Comparison of ENCODE assay signal across 24 cellular contexts in the genomic region with DNA sequence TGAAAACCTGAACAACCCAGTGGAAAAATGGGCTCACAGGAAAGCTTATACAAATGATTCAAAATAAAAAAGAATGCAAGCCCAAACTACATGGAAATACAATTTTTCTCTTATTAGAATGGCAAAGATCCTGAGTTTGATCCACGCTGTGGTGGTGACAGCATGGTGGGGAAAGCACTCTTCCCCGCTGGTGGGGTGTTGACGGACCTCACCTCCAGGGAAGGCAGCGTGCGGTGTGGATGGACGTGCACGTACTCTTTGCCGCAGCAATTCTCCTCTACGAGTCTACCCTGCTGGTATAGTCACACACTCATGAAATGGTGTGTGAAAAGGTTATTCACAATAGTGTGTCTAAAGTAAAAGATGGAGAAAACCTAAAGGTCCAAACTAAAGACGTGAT. TPM values are rescaled to one million over a fixed set of nuclear protein-coding genes. Genes with fewer than 3 reads are reported as not detected.
A peak's percentile ranks its signal among the peaks of the same experiment; 100 is the strongest.
DNase-seq lines count a peak whose midpoint lies in the region; ATAC-seq, FAIRE-seq and TF ChIP-seq lines count a peak whose summit lies in the region.
"Had no signal": no experiment of that assay in that cellular context is flagged by ENCODE, and none has a peak within 500 bp of the region (broad histone marks: within the 10 kb centered on the region; RNA-seq: fewer than 3 reads in every experiment).

No MANE protein-coding gene starts in this region.

- peak overlapping the region; percentile 80 for H2AFZ ChIP-seq in OCI-LY3 (ENCODE audit: low read depth, low read length)
- no peak overlapping the region for H2AFZ ChIP-seq in osteoblast (ENCODE audit: low read length)
- H2AFZ ChIP-seq in HepG2 (ENCODE audit: low read length): no peak overlapping the region
- H2AFZ ChIP-seq: GM23248 had no signal

- H3K4me2 ChIP-seq in OCI-LY3 (ENCODE audit: low read length) (peak overlapping the region; percentile 50), osteoblast (ENCODE audit: insufficient read depth, low read length) (no peak overlapping the region), HepG2 (ENCODE audit: low read depth, low read length) (no peak overlapping the region)

- H3K36me3 ChIP-seq in OCI-LY3 (replicated peaks; ENCODE audit: low read depth, low read length): no peaks in the 10 kb centered on the region
- no peaks in the 10 kb centered on the region for H3K36me3 ChIP-seq in colonic mucosa
- no peaks in the 10 kb centered on the region for H3K36me3 ChIP-seq in osteoblast (ENCODE audit: insufficient read depth, low read length)
- no peaks in the 10 kb centered on the region for H3K36me3 ChIP-seq in HepG2 (replicated peaks in 1 of 2; ENCODE audit: control insufficient read depth in 1 of 2, insufficient read depth in 2 of 2, low read length in 2 of 2)

- no peaks in the 10 kb centered on the region for H4K20me1 ChIP-seq in OCI-LY3 (ENCODE audit: insufficient read depth, low read length)
- no peaks in the 10 kb centered on the region for H4K20me1 ChIP-seq in osteoblast (ENCODE audit: insufficient read depth, low read length)
- no peaks in the 10 kb centered on the region for H4K20me1 ChIP-seq in HepG2 (ENCODE audit: insufficient read depth, low read length)

- H3K27ac ChIP-seq in 22Rv1 (peak overlapping the region; percentile 97), OCI-LY3 (ENCODE audit: low read length) (no peak overlapping the region), colonic mucosa (peak overlapping the region; percentile 85), osteoblast (ENCODE audit: low read depth, low read length) (no peak overlapping the region), HepG2 (ENCODE audit: extremely low read length, insufficient read depth, low read length) (no peak overlapping the region)
- H3K27ac ChIP-seq: GM23248 had no signal

- TF ChIP-seq CTCF in 22Rv1 (IDR thresholded peaks at IDR 0.05) (no peak), OCI-LY3 (IDR thresholded peaks at IDR 0.05; ENCODE audit: low read depth, low read length) (no peak), colonic mucosa (IDR thresholded peaks at IDR 0.05) (no peak), osteoblast (IDR thresholded peaks at IDR 0.05; ENCODE audit: extremely low read depth, low read depth, low read length) (no peak), HepG2 (CRISPR knock-in tag; IDR thresholded peaks at IDR 0.05) (no peak)

- BruUV-seq in HepG2 (replicated peaks; lab: Mats Ljungman, UMichigan): no TSS peak

- TF ChIP-seq EP300 in HepG2 (IDR thresholded peaks at IDR 0.05; ENCODE audit: low read depth in 2 of 2, low read length in 2 of 2) (no peak), HepG2 (CRISPR knock-in tag; IDR thresholded peaks at IDR 0.05; ENCODE audit: borderline replicate concordance) (no peak)

- no peak for FAIRE-seq in HepG2 (lab: Jason Lieb, UNC)
- FAIRE-seq: D721Med, GM18507 had no signal

- H3K79me2 ChIP-seq in OCI-LY3 (ENCODE audit: low read length) (no peaks in the 10 kb centered on the region), osteoblast (ENCODE audit: insufficient read depth, low read length) (no peaks in the 10 kb centered on the region), HepG2 (ENCODE audit: insufficient read depth, low read length) (no peaks in the 10 kb centered on the region)

- CTCF ChIA-PET in HepG2 (lab: Yijun Ruan, JAX; ENCODE audit: low intra/inter-chr PET ratio, low total read pairs): no interaction called here

- no peak for TF ChIP-seq POLR2A in HepG2 (IDR thresholded peaks at IDR 0.05; ENCODE audit: insufficient read depth in 1 of 2, low read depth in 2 of 2, low read length in 2 of 2)

- POLR2A ChIA-PET in HepG2 (lab: Yijun Ruan, JAX): no interaction called here

- DNase-seq in colonic mucosa: no peak
- peak; percentile 19 for DNase-seq in osteoblast (ENCODE audit: insufficient read length, low spot score, missing footprints)
- no peak for DNase-seq in HepG2 (ENCODE audit: low spot score)
- DNase-seq in G401 (ENCODE audit: low spot score): no peak
- DNase-seq in Right ventricle myocardium inferior (ENCODE audit: missing footprints): no peak
- DNase-seq: 8988T, GM23248, H9, Karpas-422, NCI-H1092, NCI-H1436, NCI-H187, NCI-H345, NCI-H510A treated with DMSO at 0.1 percent for 48 hours, NCI-H748 treated with DMSO at 0.1 percent for 48 hours, RPMI8226, SHP77 had no signal

- H3K27me3 ChIP-seq in OCI-LY3 (ENCODE audit: low read depth, low read length) (no peaks in the 10 kb centered on the region), colonic mucosa (no peaks in the 10 kb centered on the region), osteoblast (ENCODE audit: insufficient read depth, low read length) (no peaks in the 10 kb centered on the region), HepG2 (ENCODE audit: control insufficient read depth in 1 of 2, insufficient read depth in 2 of 2, low read length in 2 of 2) (0 out of 5 replicates have a peak, but pooled peaks cover 0 to 8% of the 10 kb centered on the region in 2 experiments)

- intact Hi-C loops in colonic mucosa (cut with DNase I): no loop called here
- intact Hi-C loops in HepG2 (cut with micrococcal nuclease; ENCODE audit: unreplicated experiment): loop anchor here (10.0 kb wide), 1 partner anchor 288 kb away; no protein-coding TSS in a partner anchor
- intact Hi-C loops in Right ventricle myocardium inferior (cut with DNase I): loop anchor here (5.0 to 10.0 kb wide), 2 partner anchors 185 to 288 kb away; no protein-coding TSS in a partner anchor

- H3K9ac ChIP-seq in OCI-LY3 (ENCODE audit: low read length) (no peak overlapping the region), colonic mucosa (ENCODE audit: low read depth in 2 of 2, low read length in 2 of 2) (peak overlapping the region in 1 of 2 donors; percentile 84), HepG2 (ENCODE audit: insufficient read depth, low read depth, low read length) (no peak overlapping the region)
- H3K9ac ChIP-seq: GM23248 had no signal

- no peak for TF ChIP-seq RAD21 in HepG2 (CRISPR knock-in tag; IDR thresholded peaks at IDR 0.05)

- H3K4me3 ChIP-seq in OCI-LY3 (ENCODE audit: low read length): peak overlapping the region; percentile 48
- H3K4me3 ChIP-seq in colonic mucosa: peak overlapping the region; percentile 14
- no peak overlapping the region for H3K4me3 ChIP-seq in osteoblast (ENCODE audit: insufficient read depth, low read length)
- H3K4me3 ChIP-seq in HepG2 (replicated peaks in 1 of 3; ENCODE audit: insufficient read depth in 1 of 3, low read depth in 2 of 3, low read length in 3 of 3): no peak overlapping the region
- H3K4me3 ChIP-seq: GM23248 had no signal

- peaks cover 6% of the 10 kb centered on the region for H3K4me1 ChIP-seq in OCI-LY3 (ENCODE audit: low read length)
- peaks cover 8% of the 10 kb centered on the region for H3K4me1 ChIP-seq in colonic mucosa
- H3K4me1 ChIP-seq in osteoblast (ENCODE audit: insufficient read depth, low read length): no peaks in the 10 kb centered on the region
- no peaks in the 10 kb centered on the region for H3K4me1 ChIP-seq in HepG2 (ENCODE audit: insufficient read depth, low read length)

- no peaks in the 10 kb centered on the region for H3K9me3 ChIP-seq in OCI-LY3 (ENCODE audit: insufficient read depth, low read length)
- H3K9me3 ChIP-seq in colonic mucosa: no peaks in the 10 kb centered on the region
- H3K9me3 ChIP-seq in osteoblast (ENCODE audit: low read depth, low read length): no peaks in the 10 kb centered on the region
- H3K9me3 ChIP-seq in HepG2 (ENCODE audit: low read length): no peaks in the 10 kb centered on the region

- in situ Hi-C loops in HepG2 (cut with HindIII; ENCODE audit: extremely low pct_ligation_motif_present, low pct_unique_long_range_greater_than_20kb): no loop called here
- in situ Hi-C loops in G401 (cut with HindIII; ENCODE audit: low sequenced_read_pairs): no loop called here

- no peak for ATAC-seq in HepG2
- no peak for ATAC-seq in HG03442 (IDR thresholded peaks at IDR 0.05; ENCODE audit: unreplicated experiment)
- no peak for ATAC-seq in Right ventricle myocardium inferior

- WGBS in HepG2 (ENCODE audit: low lambda C conversion rate): 60% methylated on average over 10 of the region's 10 CpGs

RNA-seq across cellular contexts. Expression of a gene that starts 5.9 kb away (rescaled TPM):
- total RNA-seq in colonic mucosa: 10 to 100 TPM; 34.3 to 38.7 TPM
- total RNA-seq in osteoblast: 12.4 and 18.1 TPM in 2 replicates
- total RNA-seq in HepG2 (2016; rRNA removed; fragmentation: Illumina TruSeq; extraction: Trizol): 18.9 and 19.4 TPM in 2 replicates
- 5.7 and 6.2 TPM in 2 replicates for total RNA-seq in HepG2 (2016; cell fraction: cytosol; rRNA removed; fragmentation: Illumina TruSeq; extraction: Trizol; ENCODE audit: low read depth)
- 20.1 and 22.7 TPM in 2 replicates for total RNA-seq in HepG2 (2016; cell fraction: insoluble cytoplasmic fraction; rRNA removed; fragmentation: Illumina TruSeq; extraction: Trizol)
- 10.4 and 12.0 TPM in 2 replicates for total RNA-seq in HepG2 (2016; cell fraction: membrane; rRNA removed; fragmentation: Illumina TruSeq; extraction: Trizol)
- total RNA-seq in HepG2 (2016; cell fraction: nucleus; rRNA removed; fragmentation: Illumina TruSeq; extraction: Trizol): 19.0 and 23.1 TPM in 2 replicates
- 8.2 and 8.4 TPM in 2 replicates for polyA plus RNA-seq in HepG2 (2011; rRNA removed)
- polyA plus RNA-seq in HepG2 (2011; cell fraction: cytosol; rRNA removed): 2.3 and 4.2 TPM in 2 replicates
- polyA plus RNA-seq in HepG2 (2011; cell fraction: nucleus; rRNA removed): 10.7 and 13.1 TPM in 2 replicates
- polyA plus RNA-seq in HepG2 (2012): 12.0 and 13.8 TPM in 2 replicates
- 4.5 and 6.5 TPM in 2 replicates for polyA plus RNA-seq in HepG2 (2016; cell fraction: cytosol; fragmentation: Illumina TruSeq; extraction: Trizol; ENCODE audit: low read depth)
- polyA plus RNA-seq in HepG2 (2016; cell fraction: insoluble cytoplasmic fraction; fragmentation: Illumina TruSeq; extraction: Trizol; ENCODE audit: low read depth): 12.0 and 13.7 TPM in 2 replicates
- 7.0 and 7.5 TPM in 2 replicates for polyA plus RNA-seq in HepG2 (2016; cell fraction: membrane; fragmentation: Illumina TruSeq; extraction: Trizol; ENCODE audit: low read depth)
- polyA plus RNA-seq in HepG2 (2016; cell fraction: nucleus; fragmentation: Illumina TruSeq; extraction: Trizol; ENCODE audit: insufficient read depth, low read depth): 22.7 and 27.8 TPM in 2 replicates
- polyA minus RNA-seq in HepG2 (2011; rRNA and poly(A)+ RNA removed; ENCODE audit: low replicate concordance): 0.80 and 9.4 TPM in 2 replicates
- 7.9 and 8.4 TPM in 2 replicates for polyA minus RNA-seq in HepG2 (2011; cell fraction: cytosol; rRNA and poly(A)+ RNA removed)
- 19.1 and 29.2 TPM in 2 replicates for polyA minus RNA-seq in HepG2 (2011; cell fraction: nucleus; rRNA and poly(A)+ RNA removed)
- total RNA-seq in G401 (2014; rRNA removed; shearing (Covaris generic)): 33.0 and 37.9 TPM in 2 replicates
- total RNA-seq in Right ventricle myocardium inferior: 14.7 TPM

RNA-seq across cellular contexts. Expression of a gene that starts 32.0 kb away (rescaled TPM):
- 10 to 100 TPM; 51.6 to 88.1 TPM for total RNA-seq in colonic mucosa
- total RNA-seq in osteoblast: not detected in 2 replicates
- total RNA-seq in HepG2 (2016; rRNA removed; fragmentation: Illumina TruSeq; extraction: Trizol): not detected in 2 replicates
- not detected in 2 replicates for total RNA-seq in HepG2 (2016; cell fraction: cytosol; rRNA removed; fragmentation: Illumina TruSeq; extraction: Trizol; ENCODE audit: low read depth)
- total RNA-seq in HepG2 (2016; cell fraction: insoluble cytoplasmic fraction; rRNA removed; fragmentation: Illumina TruSeq; extraction: Trizol): not detected in 2 replicates
- total RNA-seq in HepG2 (2016; cell fraction: membrane; rRNA removed; fragmentation: Illumina TruSeq; extraction: Trizol): not detected in 2 replicates
- total RNA-seq in HepG2 (2016; cell fraction: nucleus; rRNA removed; fragmentation: Illumina TruSeq; extraction: Trizol): not detected in 2 replicates
- not detected in 2 replicates for polyA plus RNA-seq in HepG2 (2011; rRNA removed)
- not detected in 2 replicates for polyA plus RNA-seq in HepG2 (2011; cell fraction: cytosol; rRNA removed)
- polyA plus RNA-seq in HepG2 (2011; cell fraction: nucleus; rRNA removed): not detected in 2 replicates
- polyA plus RNA-seq in HepG2 (2012): not detected in 2 replicates
- not detected in 2 replicates for polyA plus RNA-seq in HepG2 (2016; cell fraction: cytosol; fragmentation: Illumina TruSeq; extraction: Trizol; ENCODE audit: low read depth)
- not detected in 2 replicates for polyA plus RNA-seq in HepG2 (2016; cell fraction: insoluble cytoplasmic fraction; fragmentation: Illumina TruSeq; extraction: Trizol; ENCODE audit: low read depth)
- polyA plus RNA-seq in HepG2 (2016; cell fraction: membrane; fragmentation: Illumina TruSeq; extraction: Trizol; ENCODE audit: low read depth): not detected in 2 replicates
- polyA plus RNA-seq in HepG2 (2016; cell fraction: nucleus; fragmentation: Illumina TruSeq; extraction: Trizol; ENCODE audit: insufficient read depth, low read depth): not detected in 2 replicates
- polyA minus RNA-seq in HepG2 (2011; rRNA and poly(A)+ RNA removed; ENCODE audit: low replicate concordance): not detected in 2 replicates
- not detected in 2 replicates for polyA minus RNA-seq in HepG2 (2011; cell fraction: cytosol; rRNA and poly(A)+ RNA removed)
- polyA minus RNA-seq in HepG2 (2011; cell fraction: nucleus; rRNA and poly(A)+ RNA removed): not detected in 2 replicates
- not detected in 2 replicates for total RNA-seq in G401 (2014; rRNA removed; shearing (Covaris generic))
- 0.41 TPM for total RNA-seq in Right ventricle myocardium inferior
- total RNA-seq: GM23248 had no signal
- polyA plus RNA-seq: BJ, GM23248, IgD-negative memory B cell had no signal

Comparison
In these comparisons a context has a peak if more than half of its experiments do, and no peak if none do; other contexts are left out.
1. H3K27ac ChIP-seq: peak in 22Rv1 (single experiment) and colonic mucosa (single experiment); none in OCI-LY3 (single experiment), osteoblast (single experiment) and HepG2 (single experiment).
2. H3K4me3 ChIP-seq: peak in OCI-LY3 (single experiment) and colonic mucosa (single experiment); none in osteoblast (single experiment) and HepG2 (0 of 3).
3. RNA of a gene that starts 32.0 kb away (total RNA-seq): 51.6 to 88.1 TPM in colonic mucosa; 0.41 TPM in Right ventricle myocardium inferior (single experiment), not detected in osteoblast, not detected in HepG2 and not detected in G401; every median in the first group is over 10 times any median in the second.